ENCODE assay signal across 1 cellular context in genomic region chr6:31901415-31901952, GRCh38.
TF ChIP-seq lines count a peak whose summit lies in the region.

No MANE protein-coding gene starts in this region.

TF ChIP-seq in HepG2, 621 proteins besides CTCF, POLR2A, EP300 and RAD21 (continues in another document):
- TF ChIP-seq NCOR1 (IDR thresholded peaks at IDR 0.05; ENCODE audit: borderline replicate concordance, low read length) (0 out of 2 replicates have a peak, but pooled peaks have one; percentile 14), HIVEP1 (CRISPR knock-in tag; IDR thresholded peaks at IDR 0.05) (0 out of 2 replicates have a peak, but pooled peaks have one; percentile 17), SIN3A (IDR thresholded peaks at IDR 0.05; ENCODE audit: borderline replicate concordance, low read depth, low read length) (0 out of 2 replicates have a peak, but pooled peaks have one; percentile 4), E2F5 (CRISPR knock-in tag; conservative IDR thresholded peaks at IDR 0.05) (0 out of 2 replicates have a peak, but pooled peaks have one; percentile 9), ZNF629 (CRISPR knock-in tag; conservative IDR thresholded peaks at IDR 0.05) (0 out of 2 replicates have a peak, but pooled peaks have one; percentile 3), ZNF333 (CRISPR knock-in tag; IDR thresholded peaks at IDR 0.05; ENCODE audit: borderline replicate concordance) (no peak), ZNF687 (CRISPR knock-in tag; IDR thresholded peaks at IDR 0.05) (peak; percentile 44), PAF1 (CRISPR knock-in tag; IDR thresholded peaks at IDR 0.05) (no peak), RFXAP (CRISPR knock-in tag; IDR thresholded peaks at IDR 0.05; ENCODE audit: borderline replicate concordance) (0 out of 2 replicates have a peak, but pooled peaks have one; percentile 2), HOXA5 (CRISPR knock-in tag; IDR thresholded peaks at IDR 0.05) (no peak; the same call in 1 of the 2 replicates), ZSCAN5A (CRISPR knock-in tag; IDR thresholded peaks at IDR 0.05; ENCODE audit: borderline replicate concordance) (0 out of 2 replicates have a peak, but pooled peaks have one; percentile 18), ZNF768 (CRISPR knock-in tag; IDR thresholded peaks at IDR 0.05) (peak; percentile 21; the same call in 1 of the 2 replicates), ZNF234 (CRISPR knock-in tag; conservative IDR thresholded peaks at IDR 0.05) (no peak), MED13 (CRISPR knock-in tag; IDR thresholded peaks at IDR 0.05) (0 out of 2 replicates have a peak, but pooled peaks have one; percentile 36), NFKBIZ (CRISPR knock-in tag; IDR thresholded peaks at IDR 0.05) (no peak), MLLT10 (CRISPR knock-in tag; IDR thresholded peaks at IDR 0.05) (no peak), ZNF264 (CRISPR knock-in tag; IDR thresholded peaks at IDR 0.05) (no peak), ZNF280B (CRISPR knock-in tag; IDR thresholded peaks at IDR 0.05; ENCODE audit: borderline replicate concordance) (no peak), ARID5B (CRISPR knock-in tag; IDR thresholded peaks at IDR 0.05) (no peak), KDM1A (CRISPR knock-in tag; IDR thresholded peaks at IDR 0.05) (no peak), ZNF740 (CRISPR knock-in tag; IDR thresholded peaks at IDR 0.05) (peak; percentile 87), ARNTL (CRISPR knock-in tag; IDR thresholded peaks at IDR 0.05) (0 out of 2 replicates have a peak, but pooled peaks have one; percentile 29), RARA (CRISPR knock-in tag; IDR thresholded peaks at IDR 0.05) (peak; percentile 3; the same call in 1 of the 2 replicates), AKNA (CRISPR knock-in tag; IDR thresholded peaks at IDR 0.05; ENCODE audit: borderline replicate concordance) (no peak), SNAI1 (CRISPR knock-in tag; IDR thresholded peaks at IDR 0.05; ENCODE audit: borderline replicate concordance) (0 out of 2 replicates have a peak, but pooled peaks have one; percentile 1), ZBTB42 (CRISPR knock-in tag; IDR thresholded peaks at IDR 0.05) (0 out of 2 replicates have a peak, but pooled peaks have one; percentile 10), ZGPAT (CRISPR knock-in tag; IDR thresholded peaks at IDR 0.05) (peak; percentile 34; the same call in 1 of the 2 replicates), ZFP91 (CRISPR knock-in tag; IDR thresholded peaks at IDR 0.05; ENCODE audit: borderline replicate concordance) (0 out of 2 replicates have a peak, but pooled peaks have one; percentile 38), PHF8 (CRISPR knock-in tag; IDR thresholded peaks at IDR 0.05) (peak; percentile 32; the same call in 1 of the 2 replicates), ZNF782 (CRISPR knock-in tag; IDR thresholded peaks at IDR 0.05; ENCODE audit: borderline replicate concordance) (peak; percentile 32; the same call in 1 of the 2 replicates), KDM5B (CRISPR knock-in tag; IDR thresholded peaks at IDR 0.05; ENCODE audit: borderline replicate concordance) (peak; percentile 45; the same call in 1 of the 2 replicates), HOXA9 (CRISPR knock-in tag; IDR thresholded peaks at IDR 0.05; ENCODE audit: borderline replicate concordance) (0 out of 2 replicates have a peak, but pooled peaks have one; percentile 41)
